In genomic region chr5:134072471-134073220, GRCh38 we compare ENCODE assay signal across 1 cellular context.
TF ChIP-seq lines count a peak whose summit lies in the region.

No MANE protein-coding gene starts in this region.

TF ChIP-seq in K562, 482 proteins besides CTCF, POLR2A, EP300 and RAD21:
- TF ChIP-seq TBL1XR1 (IDR thresholded peaks at IDR 0.05; ENCODE audit: low read length in 2 of 2) (no peak), E2F1 (CRISPR knock-in tag; IDR thresholded peaks at IDR 0.05) (no peak), HLTF (IDR thresholded peaks at IDR 0.05) (no peak), PML (IDR thresholded peaks at IDR 0.05; ENCODE audit: low read length) (no peak), KDM2B (CRISPR knock-in tag; IDR thresholded peaks at IDR 0.05) (no peak), PHF21A (IDR thresholded peaks at IDR 0.05; ENCODE audit: borderline replicate concordance, low read depth) (no peak), PRDM10 (IDR thresholded peaks at IDR 0.05; ENCODE audit: partially characterized antibody) (peak; percentile 79)
